In the genomic region with DNA sequence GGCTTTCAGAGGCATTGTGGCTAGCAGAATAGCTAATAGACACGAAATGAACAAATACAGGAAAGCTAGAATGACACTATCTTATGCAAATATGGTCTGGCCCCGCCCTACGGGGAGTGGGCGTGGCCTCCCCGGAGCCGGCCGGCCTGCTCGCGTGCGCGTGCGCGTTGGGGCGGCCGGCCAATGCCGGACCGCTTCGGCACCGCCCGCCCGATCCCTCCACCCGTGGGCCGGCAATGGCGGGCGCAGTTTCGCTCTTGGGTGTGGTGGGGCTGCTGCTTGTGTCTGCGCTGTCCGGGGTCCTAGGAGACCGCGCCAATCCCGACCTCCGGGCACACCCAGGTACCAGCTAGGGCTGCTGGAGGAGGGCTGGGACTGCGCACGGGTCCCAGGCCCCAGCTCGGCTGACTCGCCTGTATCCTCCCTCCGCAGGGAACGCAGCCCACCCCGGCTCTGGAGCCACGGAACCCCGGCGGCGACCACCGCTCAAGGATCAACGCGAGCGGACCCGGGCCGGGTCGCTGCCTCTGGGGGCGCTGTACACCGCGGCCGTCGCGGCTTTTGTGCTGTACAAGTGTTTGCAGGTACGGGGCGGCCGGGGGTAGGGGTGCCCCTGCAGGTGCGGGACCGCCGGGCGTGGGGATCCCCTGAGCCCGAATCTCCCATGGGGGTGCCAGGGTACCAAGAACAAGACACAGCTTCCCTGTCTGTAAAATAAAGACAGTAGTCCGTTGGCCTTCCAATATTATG, we compare ENCODE assay signal across 8 cellular contexts. TPM values are rescaled to one million over a fixed set of nuclear protein-coding genes. Genes with fewer than 3 reads are reported as not detected.
DNase-seq lines count a peak whose midpoint lies in the region; ATAC-seq, FAIRE-seq and TF ChIP-seq lines count a peak whose summit lies in the region.

A gene with protein sequence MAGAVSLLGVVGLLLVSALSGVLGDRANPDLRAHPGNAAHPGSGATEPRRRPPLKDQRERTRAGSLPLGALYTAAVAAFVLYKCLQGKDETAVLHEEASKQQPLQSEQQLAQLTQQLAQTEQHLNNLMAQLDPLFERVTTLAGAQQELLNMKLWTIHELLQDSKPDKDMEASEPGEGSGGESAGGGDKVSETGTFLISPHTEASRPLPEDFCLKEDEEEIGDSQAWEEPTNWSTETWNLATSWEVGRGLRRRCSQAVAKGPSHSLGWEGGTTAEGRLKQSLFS (plus strand): TSS at position 149 of the 750 bp plus-strand sequence. CDS start 88 bp downstream, at position 237.

- WGBS in adrenal gland, 4 donors = 0 to 2% (median 0%) methylated on average over 19 to 65 of the region's 65 CpGs
- 0% methylated on average over 64 to 65 of the region's 65 CpGs for WGBS in heart right ventricle, 2 donors
- under 1% methylated on average over 48 of the region's 65 CpGs for WGBS in prostate gland
- WGBS in urinary bladder = under 1% methylated on average over 65 of the region's 65 CpGs

- TF ChIP-seq CTCF in adrenal gland (IDR thresholded peaks at IDR 0.05) = peak; percentile 41 to 65 (median 59)
- peak; percentile 42 to 79 (median 68) for TF ChIP-seq CTCF in heart right ventricle (IDR thresholded peaks at IDR 0.05)
- TF ChIP-seq CTCF in prostate gland (IDR thresholded peaks at IDR 0.05) = peak; percentile 27 to 66 (median 57)

- TF ChIP-seq POLR2A in GM12892 (IDR thresholded peaks at IDR 0.05; ENCODE audit: low read depth, low read length) = peak; percentile 77; the same call in 1 of the 2 replicates
- peak; percentile 80 to 81 for TF ChIP-seq POLR2A in adrenal gland (IDR thresholded peaks at IDR 0.05)
- peak; percentile 89 for TF ChIP-seq POLR2A in prostate gland (IDR thresholded peaks at IDR 0.05)

- H3K27ac ChIP-seq in adrenal gland (peak within 1 kb of the TSS; percentile 80 to 97 (median 95)), heart right ventricle (peak within 1 kb of the TSS; percentile 95 to 99 (median 98)), prostate gland (peak within 1 kb of the TSS; percentile 85 to 93), urinary bladder (ENCODE audit: low read depth) (peak within 1 kb of the TSS; percentile 94)

- H3K9me3 ChIP-seq in adrenal gland (replicated peaks in 1 of 3) = no peaks in the 10 kb centered on the region
- H3K9me3 ChIP-seq in heart right ventricle = no peaks in the 10 kb centered on the region
- no peaks in the 10 kb centered on the region for H3K9me3 ChIP-seq in prostate gland

- H3K4me1 ChIP-seq in adrenal gland (replicated peaks in 1 of 2) (peaks cover 6 to 31% of the 10 kb centered on the region in 2 donors), heart right ventricle (peaks cover 0 to 53% (median 34%) of the 10 kb centered on the region in 9 donors), prostate gland (replicated peaks) (no peaks in the 10 kb centered on the region), urinary bladder (ENCODE audit: insufficient read depth) (no peaks in the 10 kb centered on the region)

- no peaks in the 10 kb centered on the region for H3K27me3 ChIP-seq in adrenal gland
- H3K27me3 ChIP-seq in heart right ventricle = no peaks in the 10 kb centered on the region
- no peaks in the 10 kb centered on the region for H3K27me3 ChIP-seq in prostate gland (replicated peaks; ENCODE audit: insufficient read depth)

- H3K4me3 ChIP-seq in adrenal gland (peak within 1 kb of the TSS; percentile 53 to 82 (median 78)), heart right ventricle (peak within 1 kb of the TSS; percentile 73 to 98 (median 88)), prostate gland (peak within 1 kb of the TSS; percentile 84 to 91), urinary bladder (ENCODE audit: low read depth, low read length) (peak within 1 kb of the TSS; percentile 75)

- ATAC-seq in HG02759 (IDR thresholded peaks at IDR 0.05; ENCODE audit: unreplicated experiment) (peak; percentile 69), heart right ventricle (peak; percentile 76 to 90 (median 82))

- DNase-seq in GM12892 (ENCODE audit: insufficient read length) (peak; percentile 87), NCI-H128 (lab: John Stamatoyannopoulos, UW; ENCODE audit: unreplicated experiment) (peak; percentile 83), adrenal gland (peak; percentile 83 to 90 (median 87)), heart right ventricle (peak; percentile 84 to 87), prostate gland (ENCODE audit: low spot score) (peak; percentile 79)

- peak; percentile 58 for FAIRE-seq in GM12892 (lab: Jason Lieb, UNC)

- H3K36me3 ChIP-seq in adrenal gland (replicated peaks in 1 of 2) (peaks cover 0 to 4% of the 10 kb centered on the region in 2 donors), heart right ventricle (peaks cover 0 to 29% (median 9%) of the 10 kb centered on the region in 9 donors), prostate gland (no peaks in the 10 kb centered on the region), urinary bladder (ENCODE audit: insufficient read depth) (no peaks in the 10 kb centered on the region)

- intact Hi-C loops in T-helper 1 cell treated with Interleukin-12 subunit alpha and Interleukin-12 subunit beta and Interleukin-4 antibody, amounts not matched to agents 30 ng/mL and 1 ng/mL, for 36 hours (cut with micrococcal nuclease) = loop anchor here (1.0 to 10.0 kb wide), 12 partner anchors 30 to 1034 kb away; partner anchors contain the start of genes ARID3C, DCTN3, DNAJB5 and FAM221B
- intact Hi-C loops in adrenal gland (cut with DNase I) (no loop called here), heart right ventricle (cut with DNase I) (loop anchor here in 9 of 10 donors (1.0 to 10.0 kb wide), 13 partner anchors 30 to 246 kb away; partner anchors contain the start of genes HINT2 (in 3 of the 9), SPAG8 (in 3 of the 9), TPM2 (in 2 of the 9) and CREB3 (in 1 of the 9)), prostate gland (cut with DNase I) (loop anchor here (5.0 kb wide), 1 partner anchor 74 kb away; the partner anchor contains the start of genes CREB3 and TLN1)

RNA-seq across cellular contexts. Expression of the gene that starts here (rescaled TPM):
- 12.7 TPM for polyA plus RNA-seq in GM12892 (2012; ENCODE audit: missing spikeins)
- 29.0 and 32.1 TPM in 2 replicates for total RNA-seq in T-helper 1 cell treated with Interleukin-12 subunit alpha and Interleukin-12 subunit beta and Interleukin-4 antibody, amounts not matched to agents 30 ng/mL and 1 ng/mL, for 36 hours
- total RNA-seq in adrenal gland = 10 to 100 TPM; 27.9 to 55.0 (median 39.8) TPM
- 100 to 1,000 TPM in 2 of 3 donors, 10 to 100 TPM in 1; 53.6 to 198 (median 169) TPM for polyA plus RNA-seq in adrenal gland
- total RNA-seq in heart right ventricle = 10 to 100 TPM; 37.9 to 54.0 (median 43.9) TPM
- polyA plus RNA-seq in heart right ventricle = 100 to 1,000 TPM in 1 of 2 donors, 10 to 100 TPM in 1; 95.3 to 210 TPM
- 10 to 100 TPM; 22.8 to 26.2 TPM for total RNA-seq in prostate gland
- total RNA-seq in urinary bladder = 10.7 TPM
- 71.5 TPM for polyA plus RNA-seq in urinary bladder

Comparison
In these comparisons a context has a peak if more than half of its experiments do, and no peak if none do; other contexts are left out.
1. Peak in every context shown above with its lines: DNase-seq, ATAC-seq, H3K4me3 ChIP-seq and H3K27ac ChIP-seq.
2. intact Hi-C loops: an anchor here in T-helper 1 cell treated with Interleukin-12 subunit alpha and Interleukin-12 subunit beta and Interleukin-4 antibody, amounts not matched to agents 30 ng/mL and 1 ng/mL, for 36 hours (1.0 to 10.0 kb wide), heart right ventricle (1.0 to 10.0 kb wide) and prostate gland (5.0 kb wide); none called in adrenal gland.